In the genomic region with DNA sequence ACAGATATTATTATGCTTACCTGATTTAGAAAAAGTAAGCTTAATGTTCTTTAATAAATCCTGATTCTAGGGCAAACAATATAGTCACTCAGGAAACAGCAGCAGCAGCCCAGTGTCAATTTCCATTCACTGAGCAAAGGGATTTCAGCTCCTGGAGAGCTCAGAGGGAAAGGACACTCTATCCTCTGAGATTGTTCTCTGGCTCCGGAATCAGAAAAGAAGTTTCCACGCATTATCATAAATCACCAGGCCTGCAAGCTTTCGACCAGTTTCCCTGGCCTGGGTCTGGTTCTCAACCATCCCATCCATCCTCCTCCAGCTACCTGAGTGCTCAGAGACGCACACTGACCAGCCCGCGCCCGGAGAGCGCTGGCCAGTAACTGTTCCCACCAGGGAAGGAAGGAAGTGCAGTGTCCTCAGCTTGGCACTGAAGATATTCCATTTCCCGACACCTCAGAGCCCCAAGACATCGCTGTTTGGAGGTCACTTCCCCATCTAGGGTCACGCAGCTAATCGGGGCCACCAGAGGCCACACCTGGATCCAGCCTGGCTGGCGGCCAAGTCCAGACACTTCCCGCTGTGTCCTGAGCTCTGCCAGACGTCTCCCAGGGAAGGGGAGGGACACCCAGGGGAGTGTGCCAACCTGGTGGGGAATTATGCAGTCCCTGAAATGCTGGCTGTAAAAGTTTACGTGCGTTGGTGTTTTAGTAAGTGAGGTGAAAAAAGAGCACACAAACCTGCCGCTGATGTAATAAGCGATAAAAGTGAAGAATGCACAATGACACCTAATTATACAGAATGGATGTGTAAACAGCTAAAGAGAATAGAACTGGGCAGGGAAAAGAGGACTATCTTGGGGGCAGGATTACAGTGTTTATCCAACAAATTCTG, we compare ENCODE assay signal across 11 cellular contexts.
DNase-seq lines count a peak whose midpoint lies in the region; ATAC-seq and TF ChIP-seq lines count a peak whose summit lies in the region.
"Had no signal": no experiment of that assay in that cellular context is flagged by ENCODE, and none has a peak within 500 bp of the region (broad histone marks: within the 10 kb centered on the region; RNA-seq: fewer than 3 reads in every experiment).

No MANE protein-coding gene starts in this region.

- H3K9ac ChIP-seq in iPS-15b (ENCODE audit: low read depth, low read length): peak overlapping the region; percentile 32
- H3K9ac ChIP-seq: KMS-11 had no signal

- H3K4me1 ChIP-seq in iPS-15b (ENCODE audit: control insufficient read depth, insufficient read depth, low read length): peaks cover 5% of the 10 kb centered on the region

- peak overlapping the region; percentile 10 to 61 for H3K4me3 Mint-ChIP-seq in stimulated activated naive B cell treated with anti-CD40 and anti-IgM and Interleukin-4, amounts not matched to agents 10 μg/mL and 1 μg/mL and 100 μg/mL, for 72 hours
- no peak overlapping the region for H3K4me3 Mint-ChIP-seq in effector memory CD8-positive, alpha-beta T cell

- no peaks in the 10 kb centered on the region for H3K27me3 Mint-ChIP-seq in stimulated activated naive B cell treated with anti-CD40 and anti-IgM and Interleukin-4, amounts not matched to agents 10 μg/mL and 1 μg/mL and 100 μg/mL, for 72 hours
- no peaks in the 10 kb centered on the region for H3K27me3 Mint-ChIP-seq in effector memory CD8-positive, alpha-beta T cell

- DNase-seq in DMS 273 (lab: John Stamatoyannopoulos, UW; ENCODE audit: unreplicated experiment) (peak; percentile 46), DMS 273 treated with DMSO at 0.1 percent for 48 hours (lab: John Stamatoyannopoulos, UW) (no peak), RWPE1 (ENCODE audit: low spot score) (no peak), NCI-H526 treated with DMSO at 0.1 percent for 48 hours (lab: John Stamatoyannopoulos, UW) (no peak)
- DNase-seq in stimulated activated naive B cell treated with anti-CD40 and anti-IgM and Interleukin-4, amounts not matched to agents 10 μg/mL and 1 μg/mL and 100 μg/mL, for 72 hours: no peak
- DNase-seq in effector memory CD8-positive, alpha-beta T cell: no peak
- DNase-seq: 8988T had no signal

- no peak for ATAC-seq in stimulated activated naive B cell treated with anti-CD40 and anti-IgM and Interleukin-4, amounts not matched to agents 10 μg/mL and 1 μg/mL and 100 μg/mL, for 72 hours (replicated peaks)
- ATAC-seq in effector memory CD8-positive, alpha-beta T cell (replicated peaks): no peak
- ATAC-seq in GM21717 (IDR thresholded peaks at IDR 0.05; ENCODE audit: unreplicated experiment): no peak

- POLR2A ChIA-PET in RWPE1 (lab: Yijun Ruan, JAX; ENCODE audit: low non-redundant PET): no interaction called here

- H3K9me3 Mint-ChIP-seq in stimulated activated naive B cell treated with anti-CD40 and anti-IgM and Interleukin-4, amounts not matched to agents 10 μg/mL and 1 μg/mL and 100 μg/mL, for 72 hours: peaks cover 0 to 3% of the 10 kb centered on the region in 2 donors
- no peaks in the 10 kb centered on the region for H3K9me3 Mint-ChIP-seq in effector memory CD8-positive, alpha-beta T cell
- H3K9me3 Mint-ChIP-seq: activated T-helper 2 cell treated with anti-CD3 and anti-CD28 coated beads, Interferon-gamma antibody, Interleukin-2, Interleukin-4, amounts not matched to agents 10 μg/mL and 5 μg/mL and 100 μg/mL, durations not matched to agents 14 hours and 24 hours and 36 hours had no signal

- peak overlapping the region; percentile 48 for H3K27ac ChIP-seq in RWPE1
- H3K27ac ChIP-seq: KMS-11 had no signal

- no peaks in the 10 kb centered on the region for H3K9me3 ChIP-seq in iPS-15b (ENCODE audit: control insufficient read depth, insufficient read depth, low read length)

- H3K36me3 ChIP-seq in iPS-15b (ENCODE audit: control insufficient read depth, insufficient read depth, low read length): peaks cover 10% of the 10 kb centered on the region

- H3K36me3 Mint-ChIP-seq in stimulated activated naive B cell treated with anti-CD40 and anti-IgM and Interleukin-4, amounts not matched to agents 10 μg/mL and 1 μg/mL and 100 μg/mL, for 72 hours: peaks cover 39 to 55% of the 10 kb centered on the region in 2 donors
- H3K36me3 Mint-ChIP-seq in effector memory CD8-positive, alpha-beta T cell (ENCODE audit: insufficient read depth): peaks cover 44% of the 10 kb centered on the region

- peaks cover 55 to 86% of the 10 kb centered on the region in 2 donors for H3K4me1 Mint-ChIP-seq in stimulated activated naive B cell treated with anti-CD40 and anti-IgM and Interleukin-4, amounts not matched to agents 10 μg/mL and 1 μg/mL and 100 μg/mL, for 72 hours
- H3K4me1 Mint-ChIP-seq in effector memory CD8-positive, alpha-beta T cell (ENCODE audit: low read depth in 2 of 2): peaks cover 42 to 43% of the 10 kb centered on the region in 2 donors

- peak overlapping the region; percentile 95 for H3K27ac Mint-ChIP-seq in stimulated activated naive B cell treated with anti-CD40 and anti-IgM and Interleukin-4, amounts not matched to agents 10 μg/mL and 1 μg/mL and 100 μg/mL, for 72 hours
- H3K27ac Mint-ChIP-seq in effector memory CD8-positive, alpha-beta T cell: no peak overlapping the region

- CTCF ChIA-PET in RWPE1 (lab: Yijun Ruan, JAX): interaction anchor here (0.7 to 0.9 kb wide), 2 partner anchors 10 to 92 kb away, joined by 3 read pairs; no protein-coding TSS in a partner anchor

- no peak overlapping the region for H3K4me3 ChIP-seq in iPS-15b (ENCODE audit: low read depth, low read length)

- TF ChIP-seq CTCF in RWPE1 (conservative IDR thresholded peaks at IDR 0.05; ENCODE audit: low read depth): no peak

- no peaks in the 10 kb centered on the region for H3K27me3 ChIP-seq in iPS-15b (ENCODE audit: control insufficient read depth, insufficient read depth, low read length)

Comparison
In these comparisons a context has a peak if more than half of its experiments do, and no peak if none do; other contexts are left out.
1. H3K4me3 Mint-ChIP-seq: peak in stimulated activated naive B cell treated with anti-CD40 and anti-IgM and Interleukin-4, amounts not matched to agents 10 μg/mL and 1 μg/mL and 100 μg/mL, for 72 hours (2 of 2); none in effector memory CD8-positive, alpha-beta T cell (0 of 2).